8 cellular contexts compared by ENCODE assay signal in the genomic region with DNA sequence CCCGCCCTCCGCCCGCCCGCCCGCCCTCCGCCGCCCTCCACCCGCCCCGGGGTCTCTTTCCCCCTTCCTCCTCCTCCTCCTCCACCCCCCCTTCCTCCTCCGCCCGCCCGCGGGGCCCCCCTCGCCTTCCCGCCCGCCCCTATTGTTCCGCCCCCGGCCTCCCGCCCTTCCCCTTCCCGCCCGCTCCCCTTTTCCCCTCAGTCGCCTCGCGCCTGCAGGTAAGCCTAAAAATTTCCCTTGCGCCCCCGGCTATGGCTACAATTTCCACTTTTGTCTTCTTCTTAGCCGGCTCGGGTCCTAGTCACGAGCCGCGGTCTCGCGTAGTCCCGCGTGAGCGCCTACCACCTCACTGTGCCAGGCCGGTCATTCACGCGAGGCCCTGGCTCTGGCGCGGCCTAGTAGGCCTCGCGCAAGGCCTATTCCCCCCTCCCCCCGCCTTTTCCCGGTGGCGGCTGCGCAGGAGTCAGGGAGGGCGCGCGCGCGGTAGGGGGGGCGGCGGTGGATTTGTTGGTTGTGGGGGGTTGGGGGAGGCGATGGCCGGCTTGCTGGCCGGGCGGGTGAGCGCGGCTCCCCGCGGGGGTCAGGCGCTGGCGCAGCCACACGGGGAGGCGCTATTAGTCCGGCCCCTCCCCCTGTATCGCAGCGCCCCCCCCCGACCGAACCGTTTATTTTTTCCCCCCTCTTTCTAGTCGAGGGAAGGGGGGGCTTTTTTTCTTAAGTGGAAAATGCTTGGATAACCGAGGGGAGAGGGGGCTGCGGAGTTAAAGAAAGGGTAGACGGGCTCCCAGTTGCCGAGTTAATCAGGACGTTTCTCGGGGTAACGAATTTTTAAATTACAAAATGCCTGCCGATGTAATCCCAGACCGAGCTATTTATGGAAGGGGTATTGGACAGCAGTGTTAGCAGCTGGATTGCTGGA. TPM values are rescaled to one million over a fixed set of nuclear protein-coding genes. Genes with fewer than 3 reads are reported as not detected.
DNase-seq lines count a peak whose midpoint lies in the region; ATAC-seq, FAIRE-seq and TF ChIP-seq lines count a peak whose summit lies in the region.

No MANE protein-coding gene starts in this region.

- H3K9me3 ChIP-seq in MG63 (no peaks in the 10 kb centered on the region), cardiac muscle cell (ENCODE audit: low read depth) (no peaks in the 10 kb centered on the region), pancreas (no peaks in the 10 kb centered on the region), thymus (ENCODE audit: control insufficient read depth) (no peaks in the 10 kb centered on the region)

- ATAC-seq in GM18867 (IDR thresholded peaks at IDR 0.05; ENCODE audit: unreplicated experiment), result peak; percentile 34
- ATAC-seq in activated naive CD8-positive, alpha-beta T cell treated with anti-CD3 and anti-CD28 coated beads, Interleukin-2, amount 50 U/mL, for 24 hours, result peak; percentile 35
- ATAC-seq in pancreas, result peak; percentile 72 to 83 (median 76)

- intact Hi-C loops in pancreas (cut with DNase I), result no loop called here

- H3K36me3 ChIP-seq in MG63 (peaks cover 53% of the 10 kb centered on the region), cardiac muscle cell (peaks cover 36% of the 10 kb centered on the region), pancreas (peaks cover 9 to 30% (median 20%) of the 10 kb centered on the region in 3 donors), thymus (ENCODE audit: control insufficient read depth, insufficient read depth) (peaks cover 39% of the 10 kb centered on the region)

- peaks cover 36% of the 10 kb centered on the region for H3K4me1 ChIP-seq in cardiac muscle cell (ENCODE audit: low read depth)
- H3K4me1 ChIP-seq in pancreas, result peaks cover 7 to 15% (median 10%) of the 10 kb centered on the region in 3 donors
- H3K4me1 ChIP-seq in thymus (ENCODE audit: control insufficient read depth, insufficient read depth, low read length), result peaks cover 5% of the 10 kb centered on the region

- no peak for FAIRE-seq in pancreas (lab: Jason Lieb, UNC)

- WGBS in pancreas, 2 donors, result 0 to 1% methylated on average over 41 to 66 of the region's 82 CpGs
- WGBS in thymus, result under 1% methylated on average over 77 of the region's 82 CpGs

- H3K4me1 Mint-ChIP-seq in activated naive CD8-positive, alpha-beta T cell treated with anti-CD3 and anti-CD28 coated beads, Interleukin-2, amount 50 U/mL, for 24 hours, result peaks cover 43% of the 10 kb centered on the region

- peak overlapping the region; percentile 99 for H3K27ac ChIP-seq in cardiac muscle cell
- peak overlapping the region; percentile 69 to 94 (median 88) for H3K27ac ChIP-seq in pancreas
- peak overlapping the region; percentile 99 for H3K27ac ChIP-seq in thymus (ENCODE audit: low read depth)

- peak overlapping the region; percentile 97 for H3K4me3 Mint-ChIP-seq in activated naive CD8-positive, alpha-beta T cell treated with anti-CD3 and anti-CD28 coated beads, Interleukin-2, amount 50 U/mL, for 24 hours

- H3K4me3 ChIP-seq in MG63 (peak overlapping the region; percentile 98), cardiac muscle cell (peak overlapping the region; percentile 87), pancreas (peak overlapping the region; percentile 49 to 71 (median 62)), thymus (ENCODE audit: low read length) (peak overlapping the region; percentile 97)

- peaks cover 57% of the 10 kb centered on the region for H3K36me3 Mint-ChIP-seq in activated naive CD8-positive, alpha-beta T cell treated with anti-CD3 and anti-CD28 coated beads, Interleukin-2, amount 50 U/mL, for 24 hours (ENCODE audit: low read depth)

- no peaks in the 10 kb centered on the region for H3K27me3 Mint-ChIP-seq in activated naive CD8-positive, alpha-beta T cell treated with anti-CD3 and anti-CD28 coated beads, Interleukin-2, amount 50 U/mL, for 24 hours

- DNase-seq in A172 (ENCODE audit: low spot score), result peak; percentile 78
- DNase-seq in MG63, result peak; percentile 90
- peak; percentile 76 for DNase-seq in SW480 (ENCODE audit: low spot score)
- peak; percentile 73 for DNase-seq in activated naive CD8-positive, alpha-beta T cell treated with anti-CD3 and anti-CD28 coated beads, Interleukin-2, amount 50 U/mL, for 24 hours
- peak; percentile 91 to 94 for DNase-seq in cardiac muscle cell (ENCODE audit: low read depth in 1 of 2, low spot score in 1 of 2)
- peak; percentile 86 to 92 (median 88) for DNase-seq in pancreas

- peak overlapping the region; percentile 99 for H3K27ac Mint-ChIP-seq in activated naive CD8-positive, alpha-beta T cell treated with anti-CD3 and anti-CD28 coated beads, Interleukin-2, amount 50 U/mL, for 24 hours

- TF ChIP-seq CTCF in cardiac muscle cell (IDR thresholded peaks at IDR 0.05; ENCODE audit: low read depth, low read length), result peak; percentile 24
- TF ChIP-seq CTCF in pancreas (IDR thresholded peaks at IDR 0.05), result no peak

- H3K27me3 ChIP-seq in MG63 (no peaks in the 10 kb centered on the region), cardiac muscle cell (no peaks in the 10 kb centered on the region), pancreas (no peaks in the 10 kb centered on the region), thymus (ENCODE audit: control insufficient read depth, insufficient read depth) (no peaks in the 10 kb centered on the region)

- no peaks in the 10 kb centered on the region for H3K9me3 Mint-ChIP-seq in activated naive CD8-positive, alpha-beta T cell treated with anti-CD3 and anti-CD28 coated beads, Interleukin-2, amount 50 U/mL, for 24 hours

RNA-seq across cellular contexts. Expression of gene PCBP2, which starts 0.5 kb away (rescaled TPM):
- total RNA-seq in A172 (2014; rRNA removed; shearing (Covaris generic)), result 107 and 137 TPM in 2 replicates
- total RNA-seq in MG63 (2014; rRNA removed; shearing (Covaris generic); ENCODE audit: low replicate concordance), result 217 and 279 TPM in 2 replicates
- 213 and 326 TPM in 2 replicates for total RNA-seq in cardiac muscle cell
- 114 and 146 TPM in 2 replicates for polyA plus RNA-seq in cardiac muscle cell
- total RNA-seq in pancreas, result 100 to 1,000 TPM; 451 to 608 (median 475) TPM
- polyA plus RNA-seq in pancreas, result 100 to 1,000 TPM; 266 to 403 TPM
- 606 TPM for polyA plus RNA-seq in thymus

RNA-seq across cellular contexts. Expression of gene PRR13, which starts 10.9 kb away (rescaled TPM):
- 75.2 and 180 TPM in 2 replicates for total RNA-seq in A172 (2014; rRNA removed; shearing (Covaris generic))
- 41.0 and 60.4 TPM in 2 replicates for total RNA-seq in MG63 (2014; rRNA removed; shearing (Covaris generic); ENCODE audit: low replicate concordance)
- 42.9 and 48.3 TPM in 2 replicates for total RNA-seq in cardiac muscle cell
- polyA plus RNA-seq in cardiac muscle cell, result 169 and 190 TPM in 2 replicates
- 10 to 100 TPM; 41.3 to 77.8 (median 62.3) TPM for total RNA-seq in pancreas
- 100 to 1,000 TPM in 1 of 2 donors, 10 to 100 TPM in 1; 81.1 to 106 TPM for polyA plus RNA-seq in pancreas
- polyA plus RNA-seq in thymus, result 222 TPM

RNA-seq across cellular contexts. Expression of gene AMHR2, which starts 28.8 kb away (rescaled TPM):
- total RNA-seq in A172 (2014; rRNA removed; shearing (Covaris generic)), result 0.57 TPM in 1 of 2 replicates, not detected in the other
- not detected in 2 replicates for total RNA-seq in MG63 (2014; rRNA removed; shearing (Covaris generic); ENCODE audit: low replicate concordance)
- total RNA-seq in cardiac muscle cell (39.8 and 60.0 TPM in 2 replicates), pancreas (1 to 10 TPM; 1.7 to 8.1 (median 3.0) TPM)
- polyA plus RNA-seq in cardiac muscle cell (53.4 and 57.3 TPM in 2 replicates), pancreas (1 to 10 TPM; 2.5 to 2.9 TPM), thymus (0.14 TPM)

RNA-seq across cellular contexts. Expression of gene MAP3K12, which starts 46.8 kb away (rescaled TPM):
- 14.0 and 14.7 TPM in 2 replicates for total RNA-seq in A172 (2014; rRNA removed; shearing (Covaris generic))
- total RNA-seq in MG63 (2014; rRNA removed; shearing (Covaris generic); ENCODE audit: low replicate concordance), result 5.7 and 15.0 TPM in 2 replicates
- total RNA-seq in cardiac muscle cell, result 18.5 and 26.1 TPM in 2 replicates
- 15.1 and 17.6 TPM in 2 replicates for polyA plus RNA-seq in cardiac muscle cell
- 1 to 10 TPM; 2.3 to 9.9 (median 4.1) TPM for total RNA-seq in pancreas
- 10 to 100 TPM; 20.3 to 24.9 TPM for polyA plus RNA-seq in pancreas
- polyA plus RNA-seq in thymus, result 16.3 TPM

RNA-seq across cellular contexts. Expression of gene TARBP2, which starts 48.7 kb away (rescaled TPM):
- 53.2 and 60.0 TPM in 2 replicates for total RNA-seq in A172 (2014; rRNA removed; shearing (Covaris generic))
- total RNA-seq in MG63 (2014; rRNA removed; shearing (Covaris generic); ENCODE audit: low replicate concordance), result 51.7 and 66.1 TPM in 2 replicates
- total RNA-seq in cardiac muscle cell, result 58.3 and 68.1 TPM in 2 replicates
- 69.2 and 79.8 TPM in 2 replicates for polyA plus RNA-seq in cardiac muscle cell
- total RNA-seq in pancreas, result 10 to 100 TPM; 11.7 to 22.5 (median 15.4) TPM
- polyA plus RNA-seq in pancreas, result 10 to 100 TPM; 43.0 to 50.1 TPM
- 41.2 TPM for polyA plus RNA-seq in thymus

Comparison
In these comparisons a context has a peak if more than half of its experiments do, and no peak if none do; other contexts are left out.
1. Peak in every context shown above with its lines: DNase-seq, ATAC-seq, H3K4me3 ChIP-seq and H3K27ac ChIP-seq.